2 cellular contexts compared by ENCODE assay signal in genomic region chr9:14052346-14052745, GRCh38.
TF ChIP-seq lines count a peak whose summit lies in the region.

No MANE protein-coding gene starts in this region.

TF ChIP-seq in GM23338, 12 proteins besides CTCF, POLR2A, EP300 and RAD21 (continued from another document):
- TF ChIP-seq, protein P1, sequence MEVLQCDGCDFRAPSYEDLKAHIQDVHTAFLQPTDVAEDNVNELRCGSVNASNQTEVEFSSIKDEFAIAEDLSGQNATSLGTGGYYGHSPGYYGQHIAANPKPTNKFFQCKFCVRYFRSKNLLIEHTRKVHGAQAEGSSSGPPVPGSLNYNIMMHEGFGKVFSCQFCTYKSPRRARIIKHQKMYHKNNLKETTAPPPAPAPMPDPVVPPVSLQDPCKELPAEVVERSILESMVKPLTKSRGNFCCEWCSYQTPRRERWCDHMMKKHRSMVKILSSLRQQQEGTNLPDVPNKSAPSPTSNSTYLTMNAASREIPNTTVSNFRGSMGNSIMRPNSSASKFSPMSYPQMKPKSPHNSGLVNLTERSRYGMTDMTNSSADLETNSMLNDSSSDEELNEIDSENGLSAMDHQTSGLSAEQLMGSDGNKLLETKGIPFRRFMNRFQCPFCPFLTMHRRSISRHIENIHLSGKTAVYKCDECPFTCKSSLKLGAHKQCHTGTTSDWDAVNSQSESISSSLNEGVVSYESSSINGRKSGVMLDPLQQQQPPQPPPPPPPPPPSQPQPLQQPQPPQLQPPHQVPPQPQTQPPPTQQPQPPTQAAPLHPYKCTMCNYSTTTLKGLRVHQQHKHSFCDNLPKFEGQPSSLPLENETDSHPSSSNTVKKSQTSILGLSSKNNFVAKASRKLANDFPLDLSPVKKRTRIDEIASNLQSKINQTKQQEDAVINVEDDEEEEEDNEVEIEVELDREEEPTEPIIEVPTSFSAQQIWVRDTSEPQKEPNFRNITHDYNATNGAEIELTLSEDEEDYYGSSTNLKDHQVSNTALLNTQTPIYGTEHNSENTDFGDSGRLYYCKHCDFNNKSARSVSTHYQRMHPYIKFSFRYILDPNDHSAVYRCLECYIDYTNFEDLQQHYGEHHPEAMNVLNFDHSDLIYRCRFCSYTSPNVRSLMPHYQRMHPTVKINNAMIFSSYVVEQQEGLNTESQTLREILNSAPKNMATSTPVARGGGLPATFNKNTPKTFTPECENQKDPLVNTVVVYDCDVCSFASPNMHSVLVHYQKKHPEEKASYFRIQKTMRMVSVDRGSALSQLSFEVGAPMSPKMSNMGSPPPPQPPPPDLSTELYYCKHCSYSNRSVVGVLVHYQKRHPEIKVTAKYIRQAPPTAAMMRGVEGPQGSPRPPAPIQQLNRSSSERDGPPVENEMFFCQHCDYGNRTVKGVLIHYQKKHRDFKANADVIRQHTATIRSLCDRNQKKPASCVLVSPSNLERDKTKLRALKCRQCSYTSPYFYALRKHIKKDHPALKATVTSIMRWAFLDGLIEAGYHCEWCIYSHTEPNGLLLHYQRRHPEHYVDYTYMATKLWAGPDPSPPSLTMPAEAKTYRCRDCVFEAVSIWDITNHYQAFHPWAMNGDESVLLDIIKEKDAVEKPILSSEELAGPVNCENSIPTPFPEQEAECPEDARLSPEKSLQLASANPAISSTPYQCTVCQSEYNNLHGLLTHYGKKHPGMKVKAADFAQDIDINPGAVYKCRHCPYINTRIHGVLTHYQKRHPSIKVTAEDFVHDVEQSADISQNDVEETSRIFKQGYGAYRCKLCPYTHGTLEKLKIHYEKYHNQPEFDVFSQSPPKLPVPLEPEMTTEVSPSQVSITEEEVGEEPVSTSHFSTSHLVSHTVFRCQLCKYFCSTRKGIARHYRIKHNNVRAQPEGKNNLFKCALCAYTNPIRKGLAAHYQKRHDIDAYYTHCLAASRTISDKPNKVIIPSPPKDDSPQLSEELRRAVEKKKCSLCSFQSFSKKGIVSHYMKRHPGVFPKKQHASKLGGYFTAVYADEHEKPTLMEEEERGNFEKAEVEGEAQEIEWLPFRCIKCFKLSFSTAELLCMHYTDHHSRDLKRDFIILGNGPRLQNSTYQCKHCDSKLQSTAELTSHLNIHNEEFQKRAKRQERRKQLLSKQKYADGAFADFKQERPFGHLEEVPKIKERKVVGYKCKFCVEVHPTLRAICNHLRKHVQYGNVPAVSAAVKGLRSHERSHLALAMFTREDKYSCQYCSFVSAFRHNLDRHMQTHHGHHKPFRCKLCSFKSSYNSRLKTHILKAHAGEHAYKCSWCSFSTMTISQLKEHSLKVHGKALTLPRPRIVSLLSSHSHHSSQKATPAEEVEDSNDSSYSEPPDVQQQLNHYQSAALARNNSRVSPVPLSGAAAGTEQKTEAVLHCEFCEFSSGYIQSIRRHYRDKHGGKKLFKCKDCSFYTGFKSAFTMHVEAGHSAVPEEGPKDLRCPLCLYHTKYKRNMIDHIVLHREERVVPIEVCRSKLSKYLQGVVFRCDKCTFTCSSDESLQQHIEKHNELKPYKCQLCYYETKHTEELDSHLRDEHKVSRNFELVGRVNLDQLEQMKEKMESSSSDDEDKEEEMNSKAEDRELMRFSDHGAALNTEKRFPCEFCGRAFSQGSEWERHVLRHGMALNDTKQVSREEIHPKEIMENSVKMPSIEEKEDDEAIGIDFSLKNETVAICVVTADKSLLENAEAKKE (CRISPR knock-in tag; IDR thresholded peaks at IDR 0.05): no peak
- no peak for TF ChIP-seq CREB1 (CRISPR knock-in tag; IDR thresholded peaks at IDR 0.05; ENCODE audit: low read depth)
- TF ChIP-seq ZNF114 (CRISPR knock-in tag; IDR thresholded peaks at IDR 0.05): no peak
- no peak for TF ChIP-seq ZNF331 (CRISPR knock-in tag; IDR thresholded peaks at IDR 0.05; ENCODE audit: low read depth)
- no peak for TF ChIP-seq EZH2 (IDR thresholded peaks at IDR 0.05; ENCODE audit: low read depth, unreplicated experiment)
- TF ChIP-seq, protein P2, sequence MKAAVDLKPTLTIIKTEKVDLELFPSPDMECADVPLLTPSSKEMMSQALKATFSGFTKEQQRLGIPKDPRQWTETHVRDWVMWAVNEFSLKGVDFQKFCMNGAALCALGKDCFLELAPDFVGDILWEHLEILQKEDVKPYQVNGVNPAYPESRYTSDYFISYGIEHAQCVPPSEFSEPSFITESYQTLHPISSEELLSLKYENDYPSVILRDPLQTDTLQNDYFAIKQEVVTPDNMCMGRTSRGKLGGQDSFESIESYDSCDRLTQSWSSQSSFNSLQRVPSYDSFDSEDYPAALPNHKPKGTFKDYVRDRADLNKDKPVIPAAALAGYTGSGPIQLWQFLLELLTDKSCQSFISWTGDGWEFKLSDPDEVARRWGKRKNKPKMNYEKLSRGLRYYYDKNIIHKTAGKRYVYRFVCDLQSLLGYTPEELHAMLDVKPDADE (IDR thresholded peaks at IDR 0.05): no peak
- no peak for TF ChIP-seq STAT1 (IDR thresholded peaks at IDR 0.05; ENCODE audit: unreplicated experiment)
- TF ChIP-seq JUNB (IDR thresholded peaks at IDR 0.05; ENCODE audit: unreplicated experiment): no peak
- no peak for TF ChIP-seq NANOG (IDR thresholded peaks at IDR 0.05; ENCODE audit: borderline replicate concordance)

TF ChIP-seq in HepG2, 621 proteins besides CTCF, POLR2A, EP300 and RAD21 (continued from another document):
- TF ChIP-seq, protein P3, sequence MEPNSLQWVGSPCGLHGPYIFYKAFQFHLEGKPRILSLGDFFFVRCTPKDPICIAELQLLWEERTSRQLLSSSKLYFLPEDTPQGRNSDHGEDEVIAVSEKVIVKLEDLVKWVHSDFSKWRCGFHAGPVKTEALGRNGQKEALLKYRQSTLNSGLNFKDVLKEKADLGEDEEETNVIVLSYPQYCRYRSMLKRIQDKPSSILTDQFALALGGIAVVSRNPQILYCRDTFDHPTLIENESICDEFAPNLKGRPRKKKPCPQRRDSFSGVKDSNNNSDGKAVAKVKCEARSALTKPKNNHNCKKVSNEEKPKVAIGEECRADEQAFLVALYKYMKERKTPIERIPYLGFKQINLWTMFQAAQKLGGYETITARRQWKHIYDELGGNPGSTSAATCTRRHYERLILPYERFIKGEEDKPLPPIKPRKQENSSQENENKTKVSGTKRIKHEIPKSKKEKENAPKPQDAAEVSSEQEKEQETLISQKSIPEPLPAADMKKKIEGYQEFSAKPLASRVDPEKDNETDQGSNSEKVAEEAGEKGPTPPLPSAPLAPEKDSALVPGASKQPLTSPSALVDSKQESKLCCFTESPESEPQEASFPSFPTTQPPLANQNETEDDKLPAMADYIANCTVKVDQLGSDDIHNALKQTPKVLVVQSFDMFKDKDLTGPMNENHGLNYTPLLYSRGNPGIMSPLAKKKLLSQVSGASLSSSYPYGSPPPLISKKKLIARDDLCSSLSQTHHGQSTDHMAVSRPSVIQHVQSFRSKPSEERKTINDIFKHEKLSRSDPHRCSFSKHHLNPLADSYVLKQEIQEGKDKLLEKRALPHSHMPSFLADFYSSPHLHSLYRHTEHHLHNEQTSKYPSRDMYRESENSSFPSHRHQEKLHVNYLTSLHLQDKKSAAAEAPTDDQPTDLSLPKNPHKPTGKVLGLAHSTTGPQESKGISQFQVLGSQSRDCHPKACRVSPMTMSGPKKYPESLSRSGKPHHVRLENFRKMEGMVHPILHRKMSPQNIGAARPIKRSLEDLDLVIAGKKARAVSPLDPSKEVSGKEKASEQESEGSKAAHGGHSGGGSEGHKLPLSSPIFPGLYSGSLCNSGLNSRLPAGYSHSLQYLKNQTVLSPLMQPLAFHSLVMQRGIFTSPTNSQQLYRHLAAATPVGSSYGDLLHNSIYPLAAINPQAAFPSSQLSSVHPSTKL (CRISPR knock-in tag; IDR thresholded peaks at IDR 0.05): no peak
- TF ChIP-seq ZNF256 (CRISPR knock-in tag; conservative IDR thresholded peaks at IDR 0.05): no peak
- no peak for TF ChIP-seq NFIC (IDR thresholded peaks at IDR 0.05; ENCODE audit: low read length)
- no peak for TF ChIP-seq DZIP1 (CRISPR knock-in tag; IDR thresholded peaks at IDR 0.05)
- no peak for TF ChIP-seq ZNF800 (CRISPR knock-in tag; IDR thresholded peaks at IDR 0.05)
- TF ChIP-seq NFE2L1 (CRISPR knock-in tag; IDR thresholded peaks at IDR 0.05; ENCODE audit: borderline replicate concordance): no peak
- no peak for TF ChIP-seq ZNF841 (CRISPR knock-in tag; IDR thresholded peaks at IDR 0.05; ENCODE audit: borderline replicate concordance)
- no peak for TF ChIP-seq ZNF567 (CRISPR knock-in tag; IDR thresholded peaks at IDR 0.05; ENCODE audit: borderline replicate concordance)
- TF ChIP-seq KLF15 (CRISPR knock-in tag; IDR thresholded peaks at IDR 0.05; ENCODE audit: borderline replicate concordance): no peak
- no peak for TF ChIP-seq GTF3A (CRISPR knock-in tag; conservative IDR thresholded peaks at IDR 0.05)
- TF ChIP-seq, protein P4, sequence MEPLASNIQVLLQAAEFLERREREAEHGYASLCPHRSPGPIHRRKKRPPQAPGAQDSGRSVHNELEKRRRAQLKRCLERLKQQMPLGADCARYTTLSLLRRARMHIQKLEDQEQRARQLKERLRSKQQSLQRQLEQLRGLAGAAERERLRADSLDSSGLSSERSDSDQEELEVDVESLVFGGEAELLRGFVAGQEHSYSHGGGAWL (CRISPR knock-in tag; IDR thresholded peaks at IDR 0.05): no peak
- no peak for TF ChIP-seq NONO (IDR thresholded peaks at IDR 0.05)
- TF ChIP-seq NONO (CRISPR knock-in tag; conservative IDR thresholded peaks at IDR 0.05): no peak
